Comparison of ENCODE assay signal across 17 cellular contexts in genomic region chr2:19321946-19322345, GRCh38. TPM values are rescaled to one million over a fixed set of nuclear protein-coding genes. Genes with fewer than 3 reads are reported as not detected.
DNase-seq lines count a peak whose midpoint lies in the region; ATAC-seq and TF ChIP-seq lines count a peak whose summit lies in the region.
"Had no signal": no experiment of that assay in that cellular context is flagged by ENCODE, and none has a peak within 500 bp of the region (broad histone marks: within the 10 kb centered on the region; RNA-seq: fewer than 3 reads in every experiment).

No MANE protein-coding gene starts in this region.

- no peaks in the 10 kb centered on the region for H3K27me3 Mint-ChIP-seq in natural killer cell treated with Interleukin-12 subunit alpha and Interleukin-12 subunit beta and Interleukin-15 and Interleukin-18, amount 100 ng/mL, for 72 hours

- CTCF ChIA-PET in SK-N-SH (lab: Yijun Ruan, JAX), result no interaction called here

- H3K27ac Mint-ChIP-seq in natural killer cell treated with Interleukin-12 subunit alpha and Interleukin-12 subunit beta and Interleukin-15 and Interleukin-18, amount 100 ng/mL, for 72 hours, result no peak overlapping the region
- H3K27ac Mint-ChIP-seq: H9 had no signal

- POLR2A ChIA-PET in SK-N-SH (lab: Yijun Ruan, JAX), result no interaction called here

- H3K4me3 ChIP-seq in SK-N-SH (ENCODE audit: low read depth in 2 of 2, low read length in 1 of 2), result no peak overlapping the region
- no peak overlapping the region for H3K4me3 ChIP-seq in choroid plexus epithelial cell (ENCODE audit: low read depth, low read length)
- H3K4me3 ChIP-seq: BLaER1 had no signal

- no peak for TF ChIP-seq EP300 in SK-N-SH (IDR thresholded peaks at IDR 0.05; ENCODE audit: borderline replicate concordance in 1 of 2, low read depth in 1 of 2, low read length in 1 of 2)

- no peaks in the 10 kb centered on the region for H3K9me2 ChIP-seq in SK-N-SH

- H2AFZ ChIP-seq in SK-N-SH (ENCODE audit: low read depth), result no peak overlapping the region

- DNase-seq in SK-N-SH, result no peak
- peak; percentile 28 for DNase-seq in choroid plexus epithelial cell (ENCODE audit: low read depth)
- DNase-seq in iris pigment epithelial cell (ENCODE audit: low read depth), result peak; percentile 84
- DNase-seq in dermis blood vessel endothelial cell, result no peak
- DNase-seq in NCI-H187 treated with DMSO at 0.1 percent for 48 hours (lab: John Stamatoyannopoulos, UW), result no peak
- DNase-seq in natural killer cell treated with Interleukin-12 subunit alpha and Interleukin-12 subunit beta and Interleukin-15 and Interleukin-18, amount 100 ng/mL, for 72 hours (ENCODE audit: low spot score), result no peak
- no peak for DNase-seq in NK-92 (lab: John Stamatoyannopoulos, UW; ENCODE audit: unreplicated experiment)
- DNase-seq: DMS 273 treated with DMSO at 0.1 percent for 48 hours, H9, Kasumi-1, NCI-H1930, NCI-H2171 had no signal

- no peaks in the 10 kb centered on the region for H4K20me1 ChIP-seq in SK-N-SH (ENCODE audit: insufficient read depth)
- H4K20me1 ChIP-seq: BLaER1 had no signal

- no peaks in the 10 kb centered on the region for H3K27me3 ChIP-seq in SK-N-SH (ENCODE audit: insufficient read depth)
- H3K27me3 ChIP-seq: BLaER1 had no signal

- no peak overlapping the region for H3K4me2 ChIP-seq in SK-N-SH
- H3K4me2 ChIP-seq: BLaER1 had no signal

- ATAC-seq in SK-N-SH treated with all-trans-retinoic acid at 6 μM for 48 hours, result no peak
- no peak for ATAC-seq in natural killer cell treated with Interleukin-12 subunit alpha and Interleukin-12 subunit beta and Interleukin-15 and Interleukin-18, amount 100 ng/mL, for 72 hours

- no peak overlapping the region for H3K9ac ChIP-seq in SK-N-SH
- H3K9ac ChIP-seq: BLaER1 had no signal

- H3K4me1 Mint-ChIP-seq in natural killer cell treated with Interleukin-12 subunit alpha and Interleukin-12 subunit beta and Interleukin-15 and Interleukin-18, amount 100 ng/mL, for 72 hours (ENCODE audit: low read depth in 2 of 2), result no peaks in the 10 kb centered on the region
- H3K4me1 Mint-ChIP-seq: H9 had no signal

- no peaks in the 10 kb centered on the region for H3K36me3 Mint-ChIP-seq in natural killer cell treated with Interleukin-12 subunit alpha and Interleukin-12 subunit beta and Interleukin-15 and Interleukin-18, amount 100 ng/mL, for 72 hours

- H3K79me2 ChIP-seq in SK-N-SH (ENCODE audit: insufficient read depth), result no peaks in the 10 kb centered on the region

- TF ChIP-seq CTCF in SK-N-SH (IDR thresholded peaks at IDR 0.05) (no peak), choroid plexus epithelial cell (conservative IDR thresholded peaks at IDR 0.05; ENCODE audit: low read depth, low read length) (no peak)

- no peaks in the 10 kb centered on the region for H3F3A ChIP-seq in SK-N-SH (replicated peaks; ENCODE audit: insufficient read depth)

- no peaks in the 10 kb centered on the region for H3K36me3 ChIP-seq in SK-N-SH (replicated peaks in 1 of 2; ENCODE audit: control insufficient read depth in 1 of 2, insufficient read depth in 2 of 2, low read length in 1 of 2)
- H3K36me3 ChIP-seq: BLaER1 had no signal

- H3K9me3 Mint-ChIP-seq in natural killer cell treated with Interleukin-12 subunit alpha and Interleukin-12 subunit beta and Interleukin-15 and Interleukin-18, amount 100 ng/mL, for 72 hours, result no peaks in the 10 kb centered on the region
- H3K9me3 Mint-ChIP-seq: H9 had no signal

- 0 out of 4 replicates have a peak, but pooled peaks cover 0 to 6% of the 10 kb centered on the region in 2 experiments for H3K4me1 ChIP-seq in SK-N-SH (ENCODE audit: control insufficient read depth in 1 of 2, insufficient read depth in 2 of 2, low read depth in 1 of 2, low read length in 1 of 2)

- no peak for TF ChIP-seq RAD21 in SK-N-SH (IDR thresholded peaks at IDR 0.05; ENCODE audit: low read length)

- H3K4me3 Mint-ChIP-seq in natural killer cell treated with Interleukin-12 subunit alpha and Interleukin-12 subunit beta and Interleukin-15 and Interleukin-18, amount 100 ng/mL, for 72 hours, result no peak overlapping the region
- H3K4me3 Mint-ChIP-seq: H9 had no signal

- H3K27ac ChIP-seq in SK-N-SH (ENCODE audit: low read depth in 2 of 2, low read length in 1 of 2), result no peak overlapping the region
- H3K27ac ChIP-seq: 22Rv1, BLaER1, RWPE1 had no signal

- no peaks in the 10 kb centered on the region for H3K9me3 ChIP-seq in SK-N-SH
- H3K9me3 ChIP-seq: BLaER1 had no signal

TF ChIP-seq in SK-N-SH, 30 proteins besides CTCF, POLR2A, EP300 and RAD21 (continues in another document):
- TF ChIP-seq SIN3A (IDR thresholded peaks at IDR 0.05; ENCODE audit: borderline replicate concordance, low read depth, low read length) (no peak), NFIC (IDR thresholded peaks at IDR 0.05; ENCODE audit: borderline replicate concordance) (no peak; the same call in 1 of the 2 replicates), CHD2 (IDR thresholded peaks at IDR 0.05; ENCODE audit: low read length, partially characterized antibody) (no peak), TCF12 (IDR thresholded peaks at IDR 0.05) (peak; percentile 12; the same call in 1 of the 2 replicates), ZBTB33 (IDR thresholded peaks at IDR 0.05; ENCODE audit: borderline replicate concordance, low read depth) (no peak), TAF1 (IDR thresholded peaks at IDR 0.05; ENCODE audit: borderline replicate concordance, low read depth, low read length) (no peak), EZH2phosphoT487 (IDR thresholded peaks at IDR 0.05; ENCODE audit: borderline replicate concordance, low read depth) (no peak), NRF1 (IDR thresholded peaks at IDR 0.05; ENCODE audit: low read depth, low read length) (no peak), POLR2AphosphoS5 (IDR thresholded peaks at IDR 0.05; ENCODE audit: low read depth, low read length) (no peak)

TF ChIP-seq in SK-N-SH treated with all-trans-retinoic acid at 6 μM for 48 hours, 23 proteins besides CTCF, POLR2A, EP300 and RAD21:
- TF ChIP-seq SNAI2 (CRISPR knock-in tag; IDR thresholded peaks at IDR 0.05) (no peak), BACH2 (CRISPR knock-in tag; IDR thresholded peaks at IDR 0.05; ENCODE audit: borderline replicate concordance) (no peak), TOX (CRISPR knock-in tag; IDR thresholded peaks at IDR 0.05; ENCODE audit: borderline replicate concordance) (no peak), ISL1 (CRISPR knock-in tag; IDR thresholded peaks at IDR 0.05) (no peak), ZNF8 (CRISPR knock-in tag; IDR thresholded peaks at IDR 0.05) (no peak), PPARA (CRISPR knock-in tag; IDR thresholded peaks at IDR 0.05; ENCODE audit: borderline replicate concordance) (no peak), PATZ1 (CRISPR knock-in tag; IDR thresholded peaks at IDR 0.05; ENCODE audit: borderline replicate concordance) (no peak)

RNA-seq across cellular contexts. Expression of gene OSR1, which starts 36.5 kb away (rescaled TPM):
- polyA plus RNA-seq in SK-N-SH (2012; rRNA removed), result 48.7 and 76.6 TPM in 2 replicates
- 32.1 and 46.4 TPM in 2 replicates for polyA plus RNA-seq in SK-N-SH (2012; cell fraction: cytosol; rRNA removed)
- 128 and 152 TPM in 2 replicates for polyA plus RNA-seq in SK-N-SH (2012; cell fraction: nucleus; rRNA removed)
- total RNA-seq in dermis blood vessel endothelial cell, result 0.09 and 0.17 TPM in 2 replicates
- not detected for total RNA-seq in natural killer cell treated with Interleukin-12 subunit alpha and Interleukin-12 subunit beta and Interleukin-15 and Interleukin-18, amount 100 ng/mL, for 72 hours
- total RNA-seq: SK-MEL-5 had no signal

Comparison
In these comparisons a context has a peak if more than half of its experiments do, and no peak if none do; other contexts are left out.
1. DNase-seq: peak in choroid plexus epithelial cell (single experiment) and iris pigment epithelial cell (single experiment); none in SK-N-SH (single experiment), dermis blood vessel endothelial cell (single experiment), NCI-H187 treated with DMSO at 0.1 percent for 48 hours (single experiment), natural killer cell treated with Interleukin-12 subunit alpha and Interleukin-12 subunit beta and Interleukin-15 and Interleukin-18, amount 100 ng/mL, for 72 hours (single experiment) and NK-92 (single experiment).